Comparison of ENCODE assay signal across 16 cellular contexts in the genomic region with DNA sequence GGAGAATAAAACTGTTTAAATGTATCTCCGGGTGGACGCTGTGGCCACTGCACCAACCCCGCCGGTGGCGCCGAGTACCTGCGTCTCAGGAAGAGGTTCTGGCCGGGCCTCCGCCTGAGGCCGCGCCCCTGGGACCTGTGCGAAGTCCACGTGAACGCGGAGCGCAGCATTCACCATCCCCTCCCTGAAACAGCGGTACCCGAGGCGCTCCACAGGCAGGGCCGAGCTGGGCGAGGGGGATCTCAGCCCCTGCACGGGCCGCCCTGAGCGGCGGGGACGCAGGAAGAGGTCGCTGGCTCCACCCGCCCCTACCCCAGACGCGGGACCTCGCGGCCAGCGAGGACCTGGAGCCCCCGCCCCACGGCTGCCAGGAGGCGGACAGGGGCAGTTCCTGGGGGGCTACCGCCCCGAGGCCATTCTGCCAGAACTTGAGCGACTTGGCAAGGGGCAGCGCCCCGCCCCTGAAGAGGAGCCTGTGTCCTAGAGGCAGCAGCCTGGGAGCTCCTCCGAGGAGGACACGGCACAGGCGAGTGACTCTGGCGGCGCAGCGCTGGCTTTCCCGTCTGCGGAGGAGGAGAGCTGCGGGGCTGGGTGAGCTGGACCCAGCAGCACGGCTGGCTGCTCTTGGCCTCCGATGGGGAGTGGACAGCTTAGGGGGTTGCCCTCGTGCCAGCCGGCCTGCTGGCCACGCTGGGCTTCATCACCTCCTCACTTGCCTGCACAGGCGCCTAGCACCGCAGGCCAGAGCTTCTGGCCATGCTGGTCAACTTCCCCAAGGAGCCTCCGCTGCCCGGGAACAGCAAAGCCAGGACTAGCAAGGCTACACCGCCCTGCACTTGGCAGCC.
DNase-seq lines count a peak whose midpoint lies in the region.
"Had no signal": no experiment of that assay in that cellular context is flagged by ENCODE, and none has a peak within 500 bp of the region (broad histone marks: within the 10 kb centered on the region; RNA-seq: fewer than 3 reads in every experiment).

No MANE protein-coding gene starts in this region.

- peak overlapping the region; percentile 57 for H3K4me3 ChIP-seq in iPS-18a (ENCODE audit: low read length)
- H3K4me3 ChIP-seq: heart left ventricle had no signal

- H3K36me3 ChIP-seq in iPS-18a (ENCODE audit: control insufficient read depth, low read depth, low read length): no peaks in the 10 kb centered on the region
- H3K36me3 ChIP-seq: heart left ventricle, pancreas had no signal

- no peaks in the 10 kb centered on the region for H3K4me1 ChIP-seq in iPS-18a (ENCODE audit: control insufficient read depth, low read depth, low read length)
- H3K4me1 ChIP-seq: pancreas had no signal

- DNase-seq in NCI-H82 (lab: John Stamatoyannopoulos, UW): peak; percentile 6
- DNase-seq in NCI-H82 treated with DMSO at 0.1 percent for 48 hours (lab: John Stamatoyannopoulos, UW; ENCODE audit: unreplicated experiment): no peak
- peak; percentile 54 for DNase-seq in NCI-H69 (lab: John Stamatoyannopoulos, UW)
- DNase-seq in retina: peak; percentile 82
- no peak for DNase-seq in SHP77 treated with DMSO at 0.1 percent for 48 hours (lab: John Stamatoyannopoulos, UW)
- no peak for DNase-seq in nucleus accumbens (lab: John Stamatoyannopoulos, UW)
- DNase-seq in stimulated activated CD4-positive, alpha-beta T cell treated with anti-CD3 and anti-CD28 coated beads, Interleukin-15, amount 100 ng/mL, for 24 hours: no peak
- DNase-seq: activated CD8-positive, alpha-beta T cell treated with anti-CD3 and anti-CD28 coated beads for 36 hours; activated naive CD4-positive, alpha-beta T cell; Karpas-422; NCI-H2029; stimulated activated CD4-positive, alpha-beta T cell treated with anti-CD3 and anti-CD28 coated beads, Interleukin-2, amount 100 ng/mL, for 24 hours had no signal

- H3K9ac ChIP-seq in iPS-18a (ENCODE audit: low read length): no peak overlapping the region

- peaks cover 76% of the 10 kb centered on the region for H3K27me3 ChIP-seq in iPS-18a (ENCODE audit: control insufficient read depth, insufficient read depth, low read length)

- H3K27ac ChIP-seq in iPS-18a (ENCODE audit: low read length): no peak overlapping the region
- H3K27ac ChIP-seq: epithelial cell of prostate, heart left ventricle, pancreas had no signal

- no peaks in the 10 kb centered on the region for H3K9me3 ChIP-seq in iPS-18a (ENCODE audit: control insufficient read depth, low read depth, low read length)
- H3K9me3 ChIP-seq: heart left ventricle, pancreas had no signal

Comparison
In these comparisons a context has a peak if more than half of its experiments do, and no peak if none do; other contexts are left out.
1. DNase-seq: peak in NCI-H82 (single experiment), NCI-H69 (single experiment) and retina (single experiment); none in NCI-H82 treated with DMSO at 0.1 percent for 48 hours (single experiment), SHP77 treated with DMSO at 0.1 percent for 48 hours (single experiment), nucleus accumbens (0 of 56) and stimulated activated CD4-positive, alpha-beta T cell treated with anti-CD3 and anti-CD28 coated beads, Interleukin-15, amount 100 ng/mL, for 24 hours (single experiment).